In the genomic region with DNA sequence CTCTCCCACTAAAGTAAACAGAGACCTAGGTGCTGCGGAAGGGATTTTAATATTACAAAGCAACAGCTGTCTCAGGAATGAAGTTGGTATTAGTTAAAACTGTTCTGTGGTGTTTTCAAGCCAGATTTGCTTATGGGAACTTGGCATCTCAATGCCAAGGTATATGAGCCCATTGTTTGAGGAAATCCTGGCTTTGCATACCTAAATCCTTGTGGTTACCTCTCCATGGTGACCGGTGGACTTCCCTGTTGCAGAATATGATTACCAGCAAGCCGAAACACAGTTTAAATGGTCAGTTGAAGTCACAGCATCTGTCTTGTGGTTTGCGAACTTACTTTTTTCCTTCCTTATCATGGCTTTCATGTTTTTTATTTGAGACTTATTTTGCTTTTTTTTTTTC, we compare ENCODE assay signal across 26 cellular contexts.
DNase-seq lines count a peak whose midpoint lies in the region; ATAC-seq, FAIRE-seq and TF ChIP-seq lines count a peak whose summit lies in the region.
"Had no signal": no experiment of that assay in that cellular context is flagged by ENCODE, and none has a peak within 500 bp of the region (broad histone marks: within the 10 kb centered on the region; RNA-seq: fewer than 3 reads in every experiment).

No MANE protein-coding gene starts in this region.

- H4K20me1 ChIP-seq in astrocyte (ENCODE audit: insufficient read depth, low read length) = no peaks in the 10 kb centered on the region
- H4K20me1 ChIP-seq: BLaER1 had no signal

- FAIRE-seq in astrocyte (lab: Jason Lieb, UNC) = no peak
- FAIRE-seq: A204.1, HTR-8/SVneo, K562 had no signal

- H3K4me3 Mint-ChIP-seq in astrocyte (ENCODE audit: unreplicated experiment) (no peak overlapping the region), T-helper 17 cell (no peak overlapping the region)
- H3K4me3 Mint-ChIP-seq: CD4-positive, CD25-positive, alpha-beta regulatory T cell had no signal

- H3K79me2 ChIP-seq in astrocyte (ENCODE audit: insufficient read depth, low read length) = no peaks in the 10 kb centered on the region

- H3K9me3 ChIP-seq in astrocyte (ENCODE audit: insufficient read depth, low read depth, low read length) (no peaks in the 10 kb centered on the region), body of pancreas (no peaks in the 10 kb centered on the region), T-helper 17 cell (ENCODE audit: control insufficient read depth, low read length, poor library complexity, severe bottlenecking) (no peaks in the 10 kb centered on the region)
- H3K9me3 ChIP-seq: BLaER1 had no signal

- no peak for ATAC-seq in HG02798 (IDR thresholded peaks at IDR 0.05; ENCODE audit: poor library complexity, unreplicated experiment)
- ATAC-seq in body of pancreas = no peak
- ATAC-seq in T-helper 17 cell = no peak
- ATAC-seq: K562 had no signal

- 80 to 81% methylated on average over 4 of the region's 4 CpGs for WGBS in body of pancreas, 2 donors

- peaks cover 5% of the 10 kb centered on the region for H3K9me3 Mint-ChIP-seq in astrocyte (ENCODE audit: unreplicated experiment)

- H3K27me3 Mint-ChIP-seq in astrocyte (ENCODE audit: low read depth, unreplicated experiment) (no peaks in the 10 kb centered on the region), T-helper 17 cell (peaks cover 6% of the 10 kb centered on the region)
- H3K27me3 Mint-ChIP-seq: CD4-positive, CD25-positive, alpha-beta regulatory T cell had no signal

- peak; percentile 43 for DNase-seq in H4 (ENCODE audit: low spot score)
- DNase-seq in NCI-H526 (lab: John Stamatoyannopoulos, UW) = peak; percentile 94 to 96
- peak; percentile 18 for DNase-seq in astrocyte (ENCODE audit: low read depth)
- DNase-seq in epithelial cell of prostate (ENCODE audit: low read depth, low spot score) = peak; percentile 44
- no peak for DNase-seq in body of pancreas
- no peak for DNase-seq in T-helper 17 cell
- DNase-seq in dorsolateral prefrontal cortex = no peak
- DNase-seq: CD4-positive, CD25-positive, alpha-beta regulatory T cell; DMS153; DND-41; H7; Kasumi-1; NCI-H1417; NCI-H1694 treated with DMSO at 0.1 percent for 48 hours; NCI-H2081; NCI-H2171; NCI-H524; NCI-H82; NK-92 treated with Interleukin-12 subunit alpha and Interleukin-12 subunit beta, amount 100 ng/mL, for 24 hours; Right ventricle myocardium superior; RPMI8226 had no signal

- H3K27me3 ChIP-seq in astrocyte (ENCODE audit: insufficient read depth, low read length) (no peaks in the 10 kb centered on the region), body of pancreas (no peaks in the 10 kb centered on the region), dorsolateral prefrontal cortex (no peaks in the 10 kb centered on the region)
- H3K27me3 ChIP-seq: BLaER1 had no signal

- H3K4me3 ChIP-seq in astrocyte (ENCODE audit: insufficient read depth, low read depth, low read length) = no peak overlapping the region
- H3K4me3 ChIP-seq in body of pancreas = no peak overlapping the region
- H3K4me3 ChIP-seq in dorsolateral prefrontal cortex = no peak overlapping the region
- H3K4me3 ChIP-seq: BLaER1, K562 had no signal

- no peak for TF ChIP-seq POLR2A in body of pancreas (IDR thresholded peaks at IDR 0.05)

- H3K36me3 ChIP-seq in astrocyte (ENCODE audit: insufficient read depth, low read length) (no peaks in the 10 kb centered on the region), body of pancreas (replicated peaks in 1 of 2; ENCODE audit: insufficient read depth in 1 of 2, low read depth in 2 of 2) (no peaks in the 10 kb centered on the region)
- H3K36me3 ChIP-seq: BLaER1 had no signal

- H3K4me1 Mint-ChIP-seq in astrocyte (ENCODE audit: low read depth, unreplicated experiment) = no peaks in the 10 kb centered on the region
- no peaks in the 10 kb centered on the region for H3K4me1 Mint-ChIP-seq in T-helper 17 cell
- H3K4me1 Mint-ChIP-seq: CD4-positive, CD25-positive, alpha-beta regulatory T cell had no signal

- H3K27ac Mint-ChIP-seq in astrocyte (ENCODE audit: unreplicated experiment) (no peak overlapping the region), T-helper 17 cell (no peak overlapping the region)
- H3K27ac Mint-ChIP-seq: CD4-positive, CD25-positive, alpha-beta regulatory T cell had no signal

- no peak overlapping the region for H3K9ac ChIP-seq in astrocyte (ENCODE audit: low read length)
- H3K9ac ChIP-seq: BLaER1 had no signal

- TF ChIP-seq CTCF in astrocyte (IDR thresholded peaks at IDR 0.05; ENCODE audit: insufficient read depth, low read depth, low read length) (no peak), body of pancreas (IDR thresholded peaks at IDR 0.05) (no peak), dorsolateral prefrontal cortex (IDR thresholded peaks at IDR 0.05 in 54 of 56, conservative IDR thresholded peaks at IDR 0.05 in 2 of 56; ENCODE audit: low read depth in 1 of 56, partially characterized antibody in 56 of 56) (no peak)

- H3K36me3 Mint-ChIP-seq in astrocyte (ENCODE audit: low read depth, unreplicated experiment) (no peaks in the 10 kb centered on the region), T-helper 17 cell (ENCODE audit: low read depth) (no peaks in the 10 kb centered on the region)
- H3K36me3 Mint-ChIP-seq: CD4-positive, CD25-positive, alpha-beta regulatory T cell had no signal

- no peak overlapping the region for H3K4me2 ChIP-seq in astrocyte (ENCODE audit: low read length)
- H3K4me2 ChIP-seq: BLaER1 had no signal

- no peak overlapping the region for H2AFZ ChIP-seq in astrocyte (ENCODE audit: low read depth, low read length)

- intact Hi-C loops in body of pancreas (cut with DNase I) (no loop called here), dorsolateral prefrontal cortex (cut with DNase I) (no loop called here)

- H3K27ac ChIP-seq in astrocyte (ENCODE audit: low read depth, low read length) (no peak overlapping the region), epithelial cell of prostate (no peak overlapping the region), body of pancreas (no peak overlapping the region), dorsolateral prefrontal cortex (no peak overlapping the region)
- H3K27ac ChIP-seq: BLaER1 had no signal

- H3K4me1 ChIP-seq in astrocyte (ENCODE audit: insufficient read depth, low read length) = no peaks in the 10 kb centered on the region
- no peaks in the 10 kb centered on the region for H3K4me1 ChIP-seq in body of pancreas
- H3K4me1 ChIP-seq: BLaER1 had no signal

Comparison
In these comparisons a context has a peak if more than half of its experiments do, and no peak if none do; other contexts are left out.
1. DNase-seq: peak in H4 (single experiment), NCI-H526 (2 of 2), astrocyte (single experiment) and epithelial cell of prostate (single experiment); none in body of pancreas (0 of 4), T-helper 17 cell (0 of 3) and dorsolateral prefrontal cortex (0 of 10).